8 cellular contexts compared by ENCODE assay signal in genomic region chr3:141303481-141304223, GRCh38.
A peak's percentile ranks its signal among the peaks of the same experiment; 100 is the strongest.
DNase-seq lines count a peak whose midpoint lies in the region; ATAC-seq and TF ChIP-seq lines count a peak whose summit lies in the region.

No MANE protein-coding gene starts in this region.

- POLR2A ChIA-PET in PC-9 (lab: Charles Lee; ENCODE audit: unreplicated experiment) = no interaction called here

- H3K27me3 ChIP-seq in PC-9 (ENCODE audit: insufficient read depth, low read depth) (no peaks in the 10 kb centered on the region), prostate gland (replicated peaks; ENCODE audit: insufficient read depth) (no peaks in the 10 kb centered on the region)

- H2AFZ ChIP-seq in PC-9 = no peak overlapping the region

- ATAC-seq in GM21529 (IDR thresholded peaks at IDR 0.05; ENCODE audit: unreplicated experiment) (peak; percentile 79), GM19467 (IDR thresholded peaks at IDR 0.05; ENCODE audit: unreplicated experiment) (no peak)

- H3K79me2 ChIP-seq in PC-9 (ENCODE audit: low read depth) = no peaks in the 10 kb centered on the region

- peaks cover 10% of the 10 kb centered on the region; the same call in 1 of the 2 replicates for H3F3A ChIP-seq in PC-9 (ENCODE audit: insufficient read depth, low read depth)

- no peak for TF ChIP-seq POLR2A in prostate gland (IDR thresholded peaks at IDR 0.05)

- H3K4me2 ChIP-seq in PC-9 = no peak overlapping the region

- DNase-seq in DMS79 (lab: John Stamatoyannopoulos, UW) (peak; percentile 32), LNCaP clone FGC (ENCODE audit: low read depth) (peak; percentile 54), PC-9 (peak; percentile 56), glomerular endothelial cell (ENCODE audit: extremely low read depth, low read depth, low spot score) (peak; percentile 78), prostate gland (ENCODE audit: low spot score) (peak; percentile 72)
- DNase-seq in activated naive CD4-positive, alpha-beta T cell treated with Interleukin-2 at 50 U/mL for 16 hours = peak; percentile 42

- no TSS peak for BruUV-seq in PC-9 (replicated peaks; lab: Mats Ljungman, UMichigan)

- intact Hi-C loops in PC-9 (cut with micrococcal nuclease; ENCODE audit: unreplicated experiment) (loop anchor here (1.0 to 10.0 kb wide), 4 partner anchors 71 to 299 kb away; no protein-coding TSS in a partner anchor), prostate gland (cut with DNase I) (loop anchor here (2.0 kb wide), 1 partner anchor 151 kb away; no protein-coding TSS in a partner anchor)

- H3K4me1 ChIP-seq in PC-9 (replicated peaks; ENCODE audit: insufficient read depth) = peaks cover 11% of the 10 kb centered on the region
- H3K4me1 ChIP-seq in prostate gland (replicated peaks) = no peaks in the 10 kb centered on the region

- H3K36me3 ChIP-seq in PC-9 (ENCODE audit: low read depth) = no peaks in the 10 kb centered on the region
- no peaks in the 10 kb centered on the region for H3K36me3 ChIP-seq in prostate gland

- WGBS in prostate gland = 71% methylated on average over 13 of the region's 13 CpGs

- CTCF ChIA-PET in PC-9 (lab: Charles Lee) = interaction anchor here (1.0 to 2.2 kb wide), 3 partner anchors 72 to 151 kb away, joined by 4 to 23 read pairs (median 7); partner anchors contain the start of gene PXYLP1

- TF ChIP-seq CTCF in LNCaP clone FGC (IDR thresholded peaks at IDR 0.05; ENCODE audit: control insufficient read depth, extremely low read depth, insufficient read depth) (peak; percentile 69), PC-9 (conservative IDR thresholded peaks at IDR 0.05) (peak; percentile 93), prostate gland (IDR thresholded peaks at IDR 0.05) (peak; percentile 85 to 94 (median 87))

- H3K27ac ChIP-seq in PC-9 (no peak overlapping the region), prostate gland (no peak overlapping the region)

- H3K9me3 ChIP-seq in PC-9 (ENCODE audit: insufficient read depth, low read depth) (no peaks in the 10 kb centered on the region), prostate gland (no peaks in the 10 kb centered on the region)

- H3K4me3 ChIP-seq in LNCaP clone FGC (ENCODE audit: low read depth, low read length) (no peak overlapping the region), PC-9 (no peak overlapping the region), prostate gland (no peak overlapping the region)

- H4K20me1 ChIP-seq in PC-9 (ENCODE audit: insufficient read depth) = no peaks in the 10 kb centered on the region

- no peaks in the 10 kb centered on the region for H3K9me2 ChIP-seq in PC-9 (ENCODE audit: insufficient read depth)
